In the genomic region with DNA sequence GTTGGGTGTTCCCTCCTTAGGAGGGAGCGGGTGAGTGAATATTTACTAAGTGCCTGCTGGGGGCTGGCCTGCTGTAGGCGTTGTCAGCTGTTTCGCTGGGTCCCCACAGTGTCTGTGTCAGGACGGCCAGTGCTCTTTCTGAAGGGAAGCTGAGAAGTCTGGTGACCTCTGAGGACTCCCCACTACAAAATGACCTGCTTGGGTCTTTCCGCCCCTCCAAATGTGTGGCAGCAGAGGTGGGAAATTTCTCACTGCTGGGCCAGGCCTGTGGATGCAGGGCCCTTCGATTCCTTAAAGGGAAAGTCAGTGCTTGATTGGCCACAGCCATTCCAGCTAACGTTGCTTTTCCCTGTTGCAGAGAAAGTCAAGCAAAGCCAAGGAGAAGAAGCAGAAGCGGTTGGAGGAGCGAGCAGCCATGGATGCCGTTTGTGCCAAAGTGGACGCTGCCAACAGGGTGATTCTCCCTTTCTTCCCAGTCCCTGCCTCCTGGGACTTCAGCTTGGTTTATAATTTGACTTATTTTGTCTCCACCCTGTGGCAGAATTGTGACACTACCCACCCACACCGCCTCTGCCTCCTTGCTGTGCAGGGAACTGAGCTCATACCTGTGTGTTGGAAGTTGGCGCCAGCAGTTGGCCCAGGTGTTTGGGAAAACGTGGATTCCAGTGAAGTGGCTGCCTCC, we compare ENCODE assay signal across 8 cellular contexts. TPM values are rescaled to one million over a fixed set of nuclear protein-coding genes. Genes with fewer than 3 reads are reported as not detected.
DNase-seq lines count a peak whose midpoint lies in the region; ATAC-seq and TF ChIP-seq lines count a peak whose summit lies in the region.

No MANE protein-coding gene starts in this region.

- peak overlapping the region; percentile 22 for H3K9ac ChIP-seq in endocrine pancreas (ENCODE audit: control insufficient read depth, insufficient read depth, low read length)

- H3K9me3 Mint-ChIP-seq in activated CD4-positive, alpha-beta memory T cell treated with anti-CD3 and anti-CD28 coated beads, Interleukin-2, amount 10 ng/mL, durations not matched to agents 7 days and 5 days = no peaks in the 10 kb centered on the region
- no peaks in the 10 kb centered on the region for H3K9me3 Mint-ChIP-seq in stimulated activated naive B cell treated with anti-CD40 and anti-IgM and Interleukin-4, amounts not matched to agents 10 μg/mL and 1 μg/mL and 100 μg/mL, for 72 hours

- peaks cover 13% of the 10 kb centered on the region for H3K36me3 Mint-ChIP-seq in activated CD4-positive, alpha-beta memory T cell treated with anti-CD3 and anti-CD28 coated beads, Interleukin-2, amount 10 ng/mL, durations not matched to agents 7 days and 5 days (ENCODE audit: low read depth)
- H3K36me3 Mint-ChIP-seq in stimulated activated naive B cell treated with anti-CD40 and anti-IgM and Interleukin-4, amounts not matched to agents 10 μg/mL and 1 μg/mL and 100 μg/mL, for 72 hours = peaks cover 14 to 22% of the 10 kb centered on the region in 2 donors

- H3K4me3 ChIP-seq in BJ (ENCODE audit: low read depth, low read length) = no peak overlapping the region
- H3K4me3 ChIP-seq in endocrine pancreas (ENCODE audit: control insufficient read depth, insufficient read depth, low read length) = no peak overlapping the region
- H3K4me3 ChIP-seq in mesodermal cell (ENCODE audit: extremely low read depth, insufficient read depth, low read length, poor library complexity, severe bottlenecking) = no peak overlapping the region

- ATAC-seq in stimulated activated naive B cell treated with anti-CD40 and anti-IgM and Interleukin-4, amounts not matched to agents 10 μg/mL and 1 μg/mL and 100 μg/mL, for 72 hours (replicated peaks) = peak; percentile 58 to 78
- no peak for ATAC-seq in HG03095 (IDR thresholded peaks at IDR 0.05; ENCODE audit: unreplicated experiment)

- H3K4me1 ChIP-seq in endocrine pancreas (ENCODE audit: control insufficient read depth, insufficient read depth, low read length) (no peaks in the 10 kb centered on the region), mesodermal cell (ENCODE audit: control insufficient read depth, insufficient read depth, low read length, poor library complexity, severe bottlenecking) (no peaks in the 10 kb centered on the region)

- H3K9me3 ChIP-seq in endocrine pancreas (ENCODE audit: control insufficient read depth, low read length) (no peaks in the 10 kb centered on the region), mesodermal cell (ENCODE audit: control insufficient read depth, low read length) (no peaks in the 10 kb centered on the region)

- no peak overlapping the region for H3K4me3 Mint-ChIP-seq in activated CD4-positive, alpha-beta memory T cell treated with anti-CD3 and anti-CD28 coated beads, Interleukin-2, amount 10 ng/mL, durations not matched to agents 7 days and 5 days
- no peak overlapping the region for H3K4me3 Mint-ChIP-seq in stimulated activated naive B cell treated with anti-CD40 and anti-IgM and Interleukin-4, amounts not matched to agents 10 μg/mL and 1 μg/mL and 100 μg/mL, for 72 hours

- no peak for DNase-seq in BJ (ENCODE audit: low read depth)
- peak; percentile 58 for DNase-seq in HCEC 1CT
- DNase-seq in NCI-H510A treated with DMSO at 0.1 percent for 48 hours (lab: John Stamatoyannopoulos, UW) = peak; percentile 53
- DNase-seq in activated CD4-positive, alpha-beta memory T cell treated with anti-CD3 and anti-CD28 coated beads, Interleukin-2, amount 10 ng/mL, durations not matched to agents 7 days and 5 days = peak; percentile 59
- peak; percentile 16 for DNase-seq in stimulated activated naive B cell treated with anti-CD40 and anti-IgM and Interleukin-4, amounts not matched to agents 10 μg/mL and 1 μg/mL and 100 μg/mL, for 72 hours

- no peaks in the 10 kb centered on the region for H3K27me3 Mint-ChIP-seq in activated CD4-positive, alpha-beta memory T cell treated with anti-CD3 and anti-CD28 coated beads, Interleukin-2, amount 10 ng/mL, durations not matched to agents 7 days and 5 days
- H3K27me3 Mint-ChIP-seq in stimulated activated naive B cell treated with anti-CD40 and anti-IgM and Interleukin-4, amounts not matched to agents 10 μg/mL and 1 μg/mL and 100 μg/mL, for 72 hours = no peaks in the 10 kb centered on the region

- WGBS in mesodermal cell (ENCODE audit: insufficient coverage in 2 of 2), 2 experiments = 69 to 73% methylated on average over 13 of the region's 14 CpGs

- POLR2A ChIA-PET in BJ (lab: Charles Lee) = interaction anchor here (0.6 to 0.7 kb wide), 2 partner anchors 21 to 259 kb away, joined by 3 to 6 read pairs; no protein-coding TSS in a partner anchor
- POLR2A ChIA-PET in activated CD4-positive, alpha-beta memory T cell treated with anti-CD3 and anti-CD28 coated beads, Interleukin-2, amount 10 ng/mL, durations not matched to agents 7 days and 5 days (lab: Charles Lee) = interaction anchor here (1.2 to 2.7 kb wide), 3 partner anchors 17 to 221 kb away, joined by 3 to 31 read pairs (median 10); a partner anchor contains a TSS

- CTCF ChIA-PET in BJ (lab: Yijun Ruan, JAX) = interaction anchor here (0.7 to 11.6 kb wide), 27 partner anchors 9 to 466 kb away, joined by 3 to 188 read pairs (median 6); a partner anchor contains a TSS
- CTCF ChIA-PET in activated CD4-positive, alpha-beta memory T cell treated with anti-CD3 and anti-CD28 coated beads, Interleukin-2, amount 10 ng/mL, durations not matched to agents 7 days and 5 days (lab: Charles Lee) = interaction anchor here (0.6 to 5.4 kb wide), 24 partner anchors 8 to 1032 kb away, joined by 3 to 172 read pairs (median 4); a partner anchor contains a TSS

- peaks cover 15% of the 10 kb centered on the region for H3K4me1 Mint-ChIP-seq in activated CD4-positive, alpha-beta memory T cell treated with anti-CD3 and anti-CD28 coated beads, Interleukin-2, amount 10 ng/mL, durations not matched to agents 7 days and 5 days
- H3K4me1 Mint-ChIP-seq in stimulated activated naive B cell treated with anti-CD40 and anti-IgM and Interleukin-4, amounts not matched to agents 10 μg/mL and 1 μg/mL and 100 μg/mL, for 72 hours = peaks cover 9 to 30% of the 10 kb centered on the region in 2 donors

- H3K27ac Mint-ChIP-seq in activated CD4-positive, alpha-beta memory T cell treated with anti-CD3 and anti-CD28 coated beads, Interleukin-2, amount 10 ng/mL, durations not matched to agents 7 days and 5 days = no peak overlapping the region
- H3K27ac Mint-ChIP-seq in stimulated activated naive B cell treated with anti-CD40 and anti-IgM and Interleukin-4, amounts not matched to agents 10 μg/mL and 1 μg/mL and 100 μg/mL, for 72 hours = no peak overlapping the region

- peak; percentile 68 for TF ChIP-seq CTCF in BJ (IDR thresholded peaks at IDR 0.05; ENCODE audit: insufficient read depth, low read depth, low read length)

- H3K36me3 ChIP-seq in BJ (ENCODE audit: control insufficient read depth, insufficient read depth, low read length) = peaks cover 4% of the 10 kb centered on the region
- no peaks in the 10 kb centered on the region for H3K36me3 ChIP-seq in endocrine pancreas (ENCODE audit: control insufficient read depth, insufficient read depth, low read length)
- H3K36me3 ChIP-seq in mesodermal cell (ENCODE audit: control insufficient read depth, insufficient read depth, low read length) = peaks cover 65% of the 10 kb centered on the region

- H3K27me3 ChIP-seq in BJ (ENCODE audit: control insufficient read depth, insufficient read depth, low read length) (no peaks in the 10 kb centered on the region), endocrine pancreas (ENCODE audit: control insufficient read depth, insufficient read depth, low read length) (no peaks in the 10 kb centered on the region)

- H3K27ac ChIP-seq in mesodermal cell (ENCODE audit: low read depth, low read length, severe bottlenecking) = peak overlapping the region; percentile 13

RNA-seq across cellular contexts. Expression of a gene that starts 6.8 kb away (rescaled TPM):
- 10.8 and 16.1 TPM in 2 replicates for polyA plus RNA-seq in BJ (2011; rRNA removed)
- 4.9 and 6.5 TPM in 2 replicates for polyA minus RNA-seq in BJ (2011; rRNA and poly(A)+ RNA removed)
- total RNA-seq in activated CD4-positive, alpha-beta memory T cell treated with anti-CD3 and anti-CD28 coated beads, Interleukin-2, amount 10 ng/mL, durations not matched to agents 7 days and 5 days = 10 to 100 TPM; 28.9 to 31.1 TPM
- polyA plus RNA-seq in mesodermal cell (2013, experiment 1 of 2) = 22.4 TPM
- 18.8 TPM for polyA plus RNA-seq in mesodermal cell (2013, experiment 2 of 2)

RNA-seq across cellular contexts. Expression of a gene that starts 28.7 kb away (rescaled TPM):
- 1.6 and 2.5 TPM in 2 replicates for polyA plus RNA-seq in BJ (2011; rRNA removed)
- 1.9 and 2.1 TPM in 2 replicates for polyA minus RNA-seq in BJ (2011; rRNA and poly(A)+ RNA removed)
- not detected for total RNA-seq in activated CD4-positive, alpha-beta memory T cell treated with anti-CD3 and anti-CD28 coated beads, Interleukin-2, amount 10 ng/mL, durations not matched to agents 7 days and 5 days
- 29.9 TPM for polyA plus RNA-seq in mesodermal cell (2013, experiment 1 of 2)
- 28.3 TPM for polyA plus RNA-seq in mesodermal cell (2013, experiment 2 of 2)

RNA-seq across cellular contexts. Expression of a gene that starts 28.8 kb away (rescaled TPM):
- polyA plus RNA-seq in BJ (2011; rRNA removed) = 359 and 527 TPM in 2 replicates
- 202 and 270 TPM in 2 replicates for polyA minus RNA-seq in BJ (2011; rRNA and poly(A)+ RNA removed)
- total RNA-seq in activated CD4-positive, alpha-beta memory T cell treated with anti-CD3 and anti-CD28 coated beads, Interleukin-2, amount 10 ng/mL, durations not matched to agents 7 days and 5 days = 100 to 1,000 TPM; 506 to 527 TPM
- 375 TPM for polyA plus RNA-seq in mesodermal cell (2013, experiment 1 of 2)
- polyA plus RNA-seq in mesodermal cell (2013, experiment 2 of 2) = 310 TPM

RNA-seq across cellular contexts. Expression of a gene that starts 40.6 kb away (rescaled TPM):
- polyA plus RNA-seq in BJ (2011; rRNA removed) = 108 and 143 TPM in 2 replicates
- polyA minus RNA-seq in BJ (2011; rRNA and poly(A)+ RNA removed) = 56.2 and 75.3 TPM in 2 replicates
- total RNA-seq in activated CD4-positive, alpha-beta memory T cell treated with anti-CD3 and anti-CD28 coated beads, Interleukin-2, amount 10 ng/mL, durations not matched to agents 7 days and 5 days = 10 to 100 TPM; 86.8 to 93.6 TPM
- 131 TPM for polyA plus RNA-seq in mesodermal cell (2013, experiment 1 of 2)
- 108 TPM for polyA plus RNA-seq in mesodermal cell (2013, experiment 2 of 2)
